Comparison of ENCODE assay signal across 1 cellular context in genomic region chr4:99763635-99764101, GRCh38.
TF ChIP-seq lines count a peak whose summit lies in the region.

No MANE protein-coding gene starts in this region.

TF ChIP-seq in HepG2, 621 proteins besides CTCF, POLR2A, EP300 and RAD21 (continued from another document):
- no peak for TF ChIP-seq ARID5B (CRISPR knock-in tag; IDR thresholded peaks at IDR 0.05)
- TF ChIP-seq SP140L (CRISPR knock-in tag; IDR thresholded peaks at IDR 0.05; ENCODE audit: borderline replicate concordance): no peak
- no peak for TF ChIP-seq RERE (CRISPR knock-in tag; IDR thresholded peaks at IDR 0.05; ENCODE audit: low read depth)
- TF ChIP-seq POGK (CRISPR knock-in tag; conservative IDR thresholded peaks at IDR 0.05): no peak
- no peak for TF ChIP-seq ZFP36 (IDR thresholded peaks at IDR 0.05; ENCODE audit: borderline replicate concordance, low read depth, low read length, partially characterized antibody)
- TF ChIP-seq FOXP1 (IDR thresholded peaks at IDR 0.05): no peak
- no peak for TF ChIP-seq FOXP1 (CRISPR knock-in tag; IDR thresholded peaks at IDR 0.05)
- no peak for TF ChIP-seq GPN1 (CRISPR knock-in tag; IDR thresholded peaks at IDR 0.05; ENCODE audit: borderline replicate concordance)
- TF ChIP-seq POGZ (CRISPR knock-in tag; IDR thresholded peaks at IDR 0.05): no peak
- TF ChIP-seq SUZ12 (IDR thresholded peaks at IDR 0.05; ENCODE audit: low read depth, low read length): no peak
- no peak for TF ChIP-seq ZNF143 (CRISPR knock-in tag; IDR thresholded peaks at IDR 0.05)
- no peak for TF ChIP-seq TEF (CRISPR knock-in tag; IDR thresholded peaks at IDR 0.05)
- no peak for TF ChIP-seq TAF15 (IDR thresholded peaks at IDR 0.05; ENCODE audit: low read depth, low read length, poor library complexity, severe bottlenecking)
- TF ChIP-seq HOXA3 (CRISPR knock-in tag; IDR thresholded peaks at IDR 0.05): no peak
TF ChIP-seq in HepG2: peak in this region for 0.
